8 cellular contexts compared by ENCODE assay signal in genomic region chr9:11469745-11470144, GRCh38.
"Had no signal": no experiment of that assay in that cellular context is flagged by ENCODE, and none has a peak within 500 bp of the region (broad histone marks: within the 10 kb centered on the region; RNA-seq: fewer than 3 reads in every experiment).

No MANE protein-coding gene starts in this region.

- DNase-seq: GDM1, GF-D8 had no signal

- ATAC-seq: GM12878 had no signal

- FAIRE-seq: G401.6, GM12878, GM12891, GM12892, GM18507, GM19239 had no signal

- H3K4me3 ChIP-seq: GM12878 had no signal
